In the genomic region with DNA sequence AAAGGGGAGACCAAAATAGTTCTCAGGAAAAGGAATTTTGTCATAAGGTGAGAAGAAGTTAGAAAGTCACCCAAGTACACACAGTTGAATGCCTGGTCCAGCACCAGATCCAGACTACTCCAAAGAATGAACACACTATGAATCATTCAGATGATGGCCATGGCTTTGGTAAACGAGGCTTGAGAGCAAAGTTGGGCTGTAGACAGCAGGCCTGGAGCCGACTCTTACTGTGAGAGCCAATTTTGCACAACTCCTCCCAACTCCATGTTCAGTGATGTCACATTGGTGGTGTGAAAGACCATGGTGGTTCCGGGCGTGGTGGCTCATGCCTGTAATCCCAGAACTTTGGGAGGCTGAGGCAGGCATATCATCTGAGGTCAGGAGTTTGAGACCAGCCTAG, we compare ENCODE assay signal across 20 cellular contexts.
DNase-seq lines count a peak whose midpoint lies in the region; ATAC-seq, FAIRE-seq and TF ChIP-seq lines count a peak whose summit lies in the region.
"Had no signal": no experiment of that assay in that cellular context is flagged by ENCODE, and none has a peak within 500 bp of the region (broad histone marks: within the 10 kb centered on the region; RNA-seq: fewer than 3 reads in every experiment).

No MANE protein-coding gene starts in this region.

- no peaks in the 10 kb centered on the region for H3K27me3 Mint-ChIP-seq in astrocyte (ENCODE audit: low read depth, unreplicated experiment)
- no peaks in the 10 kb centered on the region for H3K27me3 Mint-ChIP-seq in glutamatergic neuron (ENCODE audit: unreplicated experiment)

- no peak overlapping the region for H3K4me2 ChIP-seq in astrocyte (ENCODE audit: low read length)

- H3K27me3 ChIP-seq in astrocyte (ENCODE audit: insufficient read depth, low read length), result no peaks in the 10 kb centered on the region
- H3K27me3 ChIP-seq: heart right ventricle, uterus had no signal

- H3K4me3 ChIP-seq in astrocyte (ENCODE audit: insufficient read depth, low read depth, low read length), result no peak overlapping the region
- H3K4me3 ChIP-seq: heart right ventricle, uterus had no signal

- no peak overlapping the region for H3K9ac ChIP-seq in astrocyte (ENCODE audit: low read length)

- DNase-seq in AG08395 (ENCODE audit: low spot score) (peak; percentile 60), H54 (ENCODE audit: insufficient read length, low spot score) (peak; percentile 58), astrocyte (ENCODE audit: low read depth) (peak; percentile 78), kidney glomerular epithelial cell (lab: John Stamatoyannopoulos, UW) (peak; percentile 6), hippocampal formation (lab: John Stamatoyannopoulos, UW) (no peak), glutamatergic neuron (no peak), GM20000 (ENCODE audit: low spot score) (no peak), left colon (no peak)
- DNase-seq: activated CD4-positive, alpha-beta T cell treated with anti-CD3 and anti-CD28 coated beads for 48 hours; activated T-cell treated with anti-CD3 and anti-CD28 coated beads, Interleukin-2, amount 50 U/mL, for 1 hour; GDM1; heart right ventricle; kidney; NCI-H1105; NCI-H2227 treated with DMSO at 0.1 percent for 48 hours; stimulated activated CD4-positive, alpha-beta T cell treated with anti-CD3 and anti-CD28 coated beads, Interleukin-12 subunit alpha, Interleukin-12 subunit beta, amount 100 ng/mL, for 4 hours; stimulated activated naive CD8-positive, alpha-beta T cell treated with anti-CD3 and anti-CD28 coated beads, Interleukin-15, Interleukin-2, amounts not matched to agents 100 U/mL and 50 U/mL, for 24 hours; T1000; uterus had no signal

- ATAC-seq in left colon, result no peak
- ATAC-seq: stimulated activated naive CD8-positive, alpha-beta T cell treated with anti-CD3 and anti-CD28 coated beads, Interleukin-15, Interleukin-2, amounts not matched to agents 100 U/mL and 50 U/mL, for 24 hours had no signal

- H3K27ac Mint-ChIP-seq in astrocyte (ENCODE audit: unreplicated experiment) (no peak overlapping the region), glutamatergic neuron (ENCODE audit: unreplicated experiment) (no peak overlapping the region)
- H3K27ac Mint-ChIP-seq: IgD-negative memory B cell had no signal

- FAIRE-seq in H54 (lab: Jason Lieb, UNC) (no peak), astrocyte (lab: Jason Lieb, UNC) (no peak)
- FAIRE-seq: kidney had no signal

- no peaks in the 10 kb centered on the region for H3K36me3 ChIP-seq in astrocyte (ENCODE audit: insufficient read depth, low read length)
- H3K36me3 ChIP-seq: uterus had no signal

- H3K4me1 ChIP-seq in astrocyte (ENCODE audit: insufficient read depth, low read length), result peaks cover 4% of the 10 kb centered on the region
- H3K4me1 ChIP-seq: uterus had no signal

- H3K36me3 Mint-ChIP-seq in astrocyte (ENCODE audit: low read depth, unreplicated experiment) (no peaks in the 10 kb centered on the region), glutamatergic neuron (ENCODE audit: unreplicated experiment) (no peaks in the 10 kb centered on the region)
- H3K36me3 Mint-ChIP-seq: IgD-negative memory B cell had no signal

- no peak overlapping the region for H3K4me3 Mint-ChIP-seq in astrocyte (ENCODE audit: unreplicated experiment)
- H3K4me3 Mint-ChIP-seq in glutamatergic neuron (ENCODE audit: unreplicated experiment), result no peak overlapping the region
- H3K4me3 Mint-ChIP-seq: IgD-negative memory B cell had no signal

- no peaks in the 10 kb centered on the region for H3K79me2 ChIP-seq in astrocyte (ENCODE audit: insufficient read depth, low read length)

- H3K4me1 Mint-ChIP-seq in astrocyte (ENCODE audit: low read depth, unreplicated experiment) (peaks cover 7% of the 10 kb centered on the region), glutamatergic neuron (ENCODE audit: low read depth, unreplicated experiment) (peaks cover 4% of the 10 kb centered on the region)

- TF ChIP-seq CTCF in astrocyte (IDR thresholded peaks at IDR 0.05; ENCODE audit: insufficient read depth, low read depth, low read length), result no peak
- TF ChIP-seq CTCF in glutamatergic neuron (IDR thresholded peaks at IDR 0.05; ENCODE audit: partially characterized antibody, unreplicated experiment), result no peak
- no peak for TF ChIP-seq CTCF in GM20000 (IDR thresholded peaks at IDR 0.05; ENCODE audit: extremely low read depth, missing control alignments)

- intact Hi-C loops in left colon (cut with DNase I, micrococcal nuclease), result loop anchor here (5.0 to 10.0 kb wide), 3 partner anchors 379 to 549 kb away; no protein-coding TSS in a partner anchor

- H2AFZ ChIP-seq in astrocyte (ENCODE audit: low read depth, low read length), result no peak overlapping the region

- H3K9me3 ChIP-seq in astrocyte (ENCODE audit: insufficient read depth, low read depth, low read length), result no peaks in the 10 kb centered on the region
- H3K9me3 ChIP-seq: heart right ventricle, uterus had no signal

- H3K9me3 Mint-ChIP-seq in astrocyte (ENCODE audit: unreplicated experiment) (no peaks in the 10 kb centered on the region), glutamatergic neuron (ENCODE audit: unreplicated experiment) (peaks cover 3% of the 10 kb centered on the region)
- H3K9me3 Mint-ChIP-seq: IgD-negative memory B cell had no signal

- no peaks in the 10 kb centered on the region for H4K20me1 ChIP-seq in astrocyte (ENCODE audit: insufficient read depth, low read length)

- no peak for TF ChIP-seq POLR2A in H54 (IDR thresholded peaks at IDR 0.05; ENCODE audit: low read depth, low read length)

- peak overlapping the region; percentile 18 for H3K27ac ChIP-seq in astrocyte (ENCODE audit: low read depth, low read length)
- H3K27ac ChIP-seq: heart right ventricle, uterus had no signal

Comparison
In these comparisons a context has a peak if more than half of its experiments do, and no peak if none do; other contexts are left out.
1. DNase-seq: peak in AG08395 (single experiment), H54 (single experiment), astrocyte (single experiment) and kidney glomerular epithelial cell (single experiment); none in hippocampal formation (0 of 2), glutamatergic neuron (single experiment), GM20000 (single experiment) and left colon (0 of 2).